In the genomic region with DNA sequence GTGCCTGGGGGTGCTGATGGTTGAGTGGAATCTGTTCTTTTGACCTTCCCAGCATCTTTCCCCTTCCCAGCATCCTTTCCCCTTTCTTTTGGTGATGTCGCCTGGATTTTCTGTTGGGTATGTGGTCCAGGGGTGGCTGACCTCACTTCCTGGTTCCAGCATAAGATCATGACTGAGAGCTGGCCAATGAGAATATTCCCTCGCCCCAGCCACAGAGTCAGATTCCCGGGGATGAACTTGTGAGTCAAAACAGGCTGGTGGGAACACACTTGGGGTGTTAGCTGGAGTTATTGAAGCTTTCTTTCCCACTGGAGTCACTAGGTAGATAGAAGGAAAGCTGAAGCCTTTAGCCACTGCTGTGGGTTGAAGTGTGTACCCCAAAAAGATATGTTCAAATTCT, we compare ENCODE assay signal across 20 cellular contexts. TPM values are rescaled to one million over a fixed set of nuclear protein-coding genes. Genes with fewer than 3 reads are reported as not detected.
DNase-seq lines count a peak whose midpoint lies in the region; ATAC-seq and TF ChIP-seq lines count a peak whose summit lies in the region.
"Had no signal": no experiment of that assay in that cellular context is flagged by ENCODE, and none has a peak within 500 bp of the region (broad histone marks: within the 10 kb centered on the region; RNA-seq: fewer than 3 reads in every experiment).

No MANE protein-coding gene starts in this region.

- H3K27ac ChIP-seq in BLaER1 (0 out of 2 replicates have a peak overlapping the region, but pooled peaks have one; percentile 91), neuronal stem cell (replicated peaks; ENCODE audit: low read length) (no peak overlapping the region)
- H3K27ac ChIP-seq: adrenal gland, cardiac muscle cell, dorsolateral prefrontal cortex, left ventricle myocardium inferior, right atrium auricular region, SJSA1 had no signal

- DNase-seq in EL (peak; percentile 75), neuronal stem cell (ENCODE audit: low spot score) (no peak), lower leg skin (ENCODE audit: low spot score in 2 of 2) (no peak), SW 1271 (lab: John Stamatoyannopoulos, UW) (no peak)
- DNase-seq: adrenal gland, dorsolateral prefrontal cortex, left ventricle myocardium inferior, NCI-H187, NCI-H2227 treated with DMSO at 0.1 percent for 48 hours, PC-9, T1000 had no signal

- H3K4ac ChIP-seq in neuronal stem cell (ENCODE audit: low read length) = no peak overlapping the region

- H3K4me3 ChIP-seq in BLaER1 = no peak overlapping the region
- no peak overlapping the region for H3K4me3 ChIP-seq in neuronal stem cell (ENCODE audit: low read length in 2 of 2)
- H3K4me3 ChIP-seq in lower leg skin (ENCODE audit: low read depth, poor library complexity, severe bottlenecking) = no peak overlapping the region
- H3K4me3 ChIP-seq: adrenal gland, cardiac muscle cell, dorsolateral prefrontal cortex, HAP-1, left ventricle myocardium inferior, PC-9, right atrium auricular region, SJSA1 had no signal

- H4K8ac ChIP-seq in neuronal stem cell (ENCODE audit: low read depth, low read length) = no peak overlapping the region

- H2BK15ac ChIP-seq in neuronal stem cell (ENCODE audit: low read length) = no peak overlapping the region

- TF ChIP-seq CTCF in brain (conservative IDR thresholded peaks at IDR 0.05) (no peak), lower leg skin (IDR thresholded peaks at IDR 0.05) (no peak)

- H3K9ac ChIP-seq in BLaER1 = no peak overlapping the region
- H3K9ac ChIP-seq in neuronal stem cell (ENCODE audit: low read depth, low read length, poor library complexity) = no peak overlapping the region

- peaks cover 11% of the 10 kb centered on the region for H3K27me3 Mint-ChIP-seq in brain

- H3K27ac Mint-ChIP-seq in brain = peak overlapping the region in 3 of 5 experiments; percentile 55 to 67 (median 63)

- no peak overlapping the region for H3K23ac ChIP-seq in neuronal stem cell (ENCODE audit: low read depth, low read length, poor library complexity)

- no peak overlapping the region for H3K14ac ChIP-seq in neuronal stem cell (ENCODE audit: low read length)

- no CpG with 5 or more reads among the region's 3 CpGs for WGBS in neuronal stem cell (ENCODE audit: extremely low coverage in 2 of 2, insufficient read length in 2 of 2, insufficient replicate concordance in 1 of 2), 2 donors
- WGBS in lower leg skin, 2 donors = 91 to 95% methylated on average over 3 of the region's 3 CpGs

- H2BK120ac ChIP-seq in neuronal stem cell (ENCODE audit: low read depth, low read length) = no peak overlapping the region

- TF ChIP-seq POLR2A in lower leg skin (IDR thresholded peaks at IDR 0.05) = no peak

- no peaks in the 10 kb centered on the region for H4K20me1 ChIP-seq in BLaER1

- no peak overlapping the region for H2BK12ac ChIP-seq in neuronal stem cell (ENCODE audit: low read length)

- no peaks in the 10 kb centered on the region for H3K36me3 ChIP-seq in BLaER1
- H3K36me3 ChIP-seq in neuronal stem cell (replicated peaks in 1 of 2; ENCODE audit: control insufficient read depth in 2 of 2, insufficient read depth in 2 of 2, low read length in 2 of 2) = no peaks in the 10 kb centered on the region
- H3K36me3 ChIP-seq: adrenal gland, cardiac muscle cell, HAP-1, left ventricle myocardium inferior, right atrium auricular region, SJSA1 had no signal

- intact Hi-C loops in lower leg skin (cut with DNase I; ENCODE audit: low total_unique reads) = no loop called here

- ATAC-seq in GM18498 (IDR thresholded peaks at IDR 0.05; ENCODE audit: unreplicated experiment) = no peak
- ATAC-seq in HG03159 (IDR thresholded peaks at IDR 0.05; ENCODE audit: unreplicated experiment) = no peak
- ATAC-seq: activated CD4-positive, CD25-positive, alpha-beta regulatory T cell treated with anti-CD3 and anti-CD28 coated beads, Interleukin-2, amount 50 U/mL, for 24 hours had no signal

- no peaks in the 10 kb centered on the region for H3K36me3 Mint-ChIP-seq in brain

- H3K9me3 ChIP-seq in BLaER1 (no peaks in the 10 kb centered on the region), neuronal stem cell (replicated peaks in 1 of 2; ENCODE audit: control insufficient read depth in 2 of 2, insufficient read depth in 1 of 2, low read depth in 1 of 2, low read length in 2 of 2) (no peaks in the 10 kb centered on the region)
- H3K9me3 ChIP-seq: adrenal gland, HAP-1, left ventricle myocardium inferior, right atrium auricular region, SJSA1 had no signal

- H3K4me2 ChIP-seq in BLaER1 (peak overlapping the region; percentile 85), neuronal stem cell (ENCODE audit: insufficient read depth, low read length, poor library complexity, severe bottlenecking) (no peak overlapping the region)

- H3K4me1 ChIP-seq in BLaER1 (peaks cover 82% of the 10 kb centered on the region), neuronal stem cell (ENCODE audit: control insufficient read depth in 2 of 2, insufficient read depth in 1 of 2, low read depth in 1 of 2, low read length in 2 of 2) (peaks cover 12 to 14% of the 10 kb centered on the region in 2 donors)
- H3K4me1 ChIP-seq: HAP-1 had no signal

- no peak overlapping the region for H2AK5ac ChIP-seq in neuronal stem cell (ENCODE audit: low read depth, low read length)

- no peaks in the 10 kb centered on the region for H3K27me3 ChIP-seq in BLaER1
- peaks cover 0 to 12% (median 0%) of the 10 kb centered on the region in 3 experiments for H3K27me3 ChIP-seq in neuronal stem cell (ENCODE audit: control insufficient read depth in 3 of 3, insufficient read depth in 3 of 3, low read depth in 1 of 3, low read length in 3 of 3)
- H3K27me3 ChIP-seq: adrenal gland, cardiac muscle cell, dorsolateral prefrontal cortex, right atrium auricular region, SJSA1 had no signal

- H2BK5ac ChIP-seq in neuronal stem cell (ENCODE audit: low read length) = no peak overlapping the region

- peaks cover 61% of the 10 kb centered on the region for H3K4me1 Mint-ChIP-seq in brain

- peak overlapping the region; percentile 18 for H2AFZ ChIP-seq in neuronal stem cell (ENCODE audit: low read length)
- H2AFZ ChIP-seq: PC-9 had no signal

- no peak overlapping the region for H3K18ac ChIP-seq in neuronal stem cell (ENCODE audit: low read length)

- no peak overlapping the region for H3K4me3 Mint-ChIP-seq in brain

- peaks cover 0 to 2% (median 0%) of the 10 kb centered on the region in 5 experiments for H3K9me3 Mint-ChIP-seq in brain

- no peak overlapping the region for H4K91ac ChIP-seq in neuronal stem cell (ENCODE audit: low read depth, low read length, poor library complexity)

- no peaks in the 10 kb centered on the region for H3K79me1 ChIP-seq in neuronal stem cell (ENCODE audit: low read depth, low read length)

RNA-seq across cellular contexts. Expression of gene FOSL2, which starts 28.0 kb away (rescaled TPM):
- 13.7 TPM for polyA plus RNA-seq in brain (ENCODE audit: insufficient read depth, low read depth, low replicate concordance)
- 6.6 TPM for polyA plus RNA-seq in neuronal stem cell (2013, experiment 1 of 2)
- polyA plus RNA-seq in neuronal stem cell (2013, experiment 2 of 2) = 6.6 TPM
- total RNA-seq in lower leg skin = 100 to 1,000 TPM; 189 to 423 (median 301) TPM
